8 cellular contexts compared by ENCODE assay signal in the genomic region with DNA sequence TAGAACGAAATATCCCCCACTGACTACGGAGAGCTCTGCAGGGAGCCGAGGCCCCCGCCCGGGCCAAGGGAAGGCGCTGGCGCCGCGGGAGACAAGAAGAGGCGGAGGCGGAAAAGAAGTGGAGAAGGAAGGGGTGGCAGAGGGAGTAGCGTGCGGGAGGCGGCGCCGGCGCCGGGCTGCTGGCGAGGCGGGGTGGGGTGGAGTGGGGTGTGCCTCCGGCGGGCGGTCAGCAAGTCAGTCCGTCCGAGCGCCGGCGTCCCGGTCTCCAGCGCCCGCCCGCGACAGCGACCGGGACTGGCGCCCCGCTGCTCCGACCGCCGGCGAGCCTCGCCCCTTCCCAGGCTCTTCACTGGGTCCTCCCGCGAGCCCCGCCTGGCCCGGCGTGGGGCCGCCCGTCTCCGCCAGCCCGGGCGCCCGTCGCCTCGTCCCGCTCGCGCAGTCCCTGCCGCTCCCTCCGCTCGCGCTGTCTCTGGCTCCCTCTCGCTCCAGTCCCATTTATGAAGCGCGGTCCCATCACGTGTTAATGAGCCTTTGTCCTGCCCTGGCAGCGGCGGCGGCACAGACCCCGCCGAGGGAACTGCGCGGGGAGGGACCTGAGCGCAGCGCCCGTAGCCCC. TPM values are rescaled to one million over a fixed set of nuclear protein-coding genes. Genes with fewer than 3 reads are reported as not detected.
A peak's percentile ranks its signal among the peaks of the same experiment; 100 is the strongest.
DNase-seq lines count a peak whose midpoint lies in the region; ATAC-seq and TF ChIP-seq lines count a peak whose summit lies in the region.

A gene (minus strand): TSS at position 471 of the 616 bp plus-strand sequence. CDS start 21,073 bp downstream, outside the sequence.

- H3K9me3 ChIP-seq in Panc1 (ENCODE audit: control insufficient read depth, insufficient read depth, low read depth, low read length) (no peaks in the 10 kb centered on the region), lung (ENCODE audit: control insufficient read depth in 2 of 2, insufficient read depth in 1 of 2, low read length in 1 of 2) (peaks cover 0 to 3% of the 10 kb centered on the region in 2 donors), testis (no peaks in the 10 kb centered on the region)

- in situ Hi-C loops in Panc1 (cut with HindIII; ENCODE audit: low pct_unique_long_range_greater_than_20kb, low sequenced_read_pairs) = no loop called here

- H3K27me3 ChIP-seq in Panc1 (ENCODE audit: control insufficient read depth, insufficient read depth, low read length) = peaks cover 25% of the 10 kb centered on the region
- H3K27me3 ChIP-seq in lung (ENCODE audit: control insufficient read depth, insufficient read depth) = peaks cover 5% of the 10 kb centered on the region
- no peaks in the 10 kb centered on the region for H3K27me3 ChIP-seq in testis

- no peak for TF ChIP-seq POLR2A in testis (IDR thresholded peaks at IDR 0.05)

- no TSS peak for BruUV-seq in Panc1 (replicated peaks; lab: Mats Ljungman, UMichigan)

- peak; percentile 85 for DNase-seq in DMS53 (lab: John Stamatoyannopoulos, UW)
- no peak for DNase-seq in Panc1 (ENCODE audit: low read depth, low spot score)
- peak; percentile 79 for DNase-seq in lung (ENCODE audit: low spot score)
- peak; percentile 49 for DNase-seq in testis
- no peak for DNase-seq in HCEC 1CT

- H3K36me3 ChIP-seq in Panc1 (ENCODE audit: control insufficient read depth, insufficient read depth, low read length) (no peaks in the 10 kb centered on the region), lung (ENCODE audit: control insufficient read depth in 2 of 2, insufficient read depth in 2 of 2, low read length in 2 of 2) (no peaks in the 10 kb centered on the region), testis (ENCODE audit: low read depth, missing control alignments) (no peaks in the 10 kb centered on the region)

- intact Hi-C loops in Panc1 (cut with micrococcal nuclease; ENCODE audit: unreplicated experiment) = no loop called here
- intact Hi-C loops in testis (cut with DNase I; ENCODE audit: low total_unique reads) = no loop called here

- POLR2A ChIA-PET in Panc1 (lab: Charles Lee) = no interaction called here

- ATAC-seq in GM19351 (IDR thresholded peaks at IDR 0.05; ENCODE audit: unreplicated experiment) (peak; percentile 46), HG03439 (IDR thresholded peaks at IDR 0.05; ENCODE audit: unreplicated experiment) (peak; percentile 54), Panc1 (peak; percentile 89), lung (ENCODE audit: insufficient read depth, low FRiP score) (peak; percentile 83)

- WGBS in lung, 2 donors = 1% methylated on average over 42 to 76 of the region's 76 CpGs
- WGBS in testis, 2 donors = 0 to 1% methylated on average over 32 to 74 of the region's 76 CpGs

- peak within 1 kb of the TSS; percentile 34 to 55 for H3K4me3 ChIP-seq in Panc1 (ENCODE audit: low read depth in 2 of 2, low read length in 2 of 2)
- peak within 1 kb of the TSS; percentile 30 for H3K4me3 ChIP-seq in lung
- H3K4me3 ChIP-seq in testis = peak within 1 kb of the TSS; percentile 52 to 60

- H3K27ac ChIP-seq in Panc1 (ENCODE audit: low read length) (no peak within 1 kb of the TSS), cingulate gyrus (ENCODE audit: low read depth, low read length) (peak within 1 kb of the TSS; percentile 23), lung (ENCODE audit: low read depth in 1 of 2, low read length in 1 of 2) (peak within 1 kb of the TSS in 1 of 2 donors; percentile 30), testis (peak within 1 kb of the TSS; percentile 21 to 59)

- TF ChIP-seq CTCF in Panc1 (IDR thresholded peaks at IDR 0.05) (peak; percentile 21), lung (IDR thresholded peaks at IDR 0.05; ENCODE audit: control extremely low read depth, extremely low read depth) (no peak), testis (IDR thresholded peaks at IDR 0.05) (no peak)

- H3K4me1 ChIP-seq in Panc1 (ENCODE audit: control insufficient read depth, insufficient read depth, low read length) (no peaks in the 10 kb centered on the region), lung (ENCODE audit: control insufficient read depth in 2 of 2, insufficient read depth in 2 of 2, low read length in 2 of 2) (peaks cover 0 to 13% of the 10 kb centered on the region in 2 donors), testis (no peaks in the 10 kb centered on the region)

- CTCF ChIA-PET in Panc1 (lab: Charles Lee) = no interaction called here

RNA-seq across cellular contexts. Expression of the gene that starts here (rescaled TPM):
- total RNA-seq in Panc1 (2021; ENCODE audit: unreplicated experiment) = 0.13 TPM
- not detected for polyA plus RNA-seq in Panc1 (2012; ENCODE audit: insufficient read length)
- total RNA-seq in lung = 10 to 100 TPM in 1 of 2 donors, under 1 TPM in 1; 0.85 to 18.3 TPM
- polyA plus RNA-seq in lung = 1 to 10 TPM; 3.5 to 7.6 TPM
- 1 to 10 TPM; 4.3 to 4.9 TPM for total RNA-seq in testis
- polyA plus RNA-seq in testis (ENCODE audit: insufficient read depth, low read depth, low replicate concordance) = 2.3 TPM

Comparison
In these comparisons a context has a peak if more than half of its experiments do, and no peak if none do; other contexts are left out.
1. Peak in ATAC-seq and H3K4me3 ChIP-seq in Panc1; RNA of the gene not detected or under 1 TPM.
2. DNase-seq: peak in DMS53 (single experiment), lung (single experiment) and testis (single experiment); none in Panc1 (single experiment) and HCEC 1CT (single experiment).
3. Peak in every context shown above with its lines, with median percentiles within 50 percentile points of each other: ATAC-seq and H3K4me3 ChIP-seq.